1 cellular context compared by ENCODE assay signal in genomic region chr10:99732033-99732912, GRCh38.
TF ChIP-seq lines count a peak whose summit lies in the region.

Gene COX15 (minus strand): TSS chr10:99732127. CDS start chr10:99732049, 78 bp downstream.
Gene CUTC (plus strand): TSS chr10:99732234. CDS start chr10:99732349, 115 bp downstream.

TF ChIP-seq in H1, 55 proteins besides CTCF, POLR2A, EP300 and RAD21 (continued from another document):
- TF ChIP-seq TBP (IDR thresholded peaks at IDR 0.05; ENCODE audit: low read depth, low read length) (peak; percentile 77), HDAC6 (IDR thresholded peaks at IDR 0.05; ENCODE audit: low read depth, low read length) (no peak), SIRT6 (IDR thresholded peaks at IDR 0.05; ENCODE audit: low read length) (no peak), HDAC2 (IDR thresholded peaks at IDR 0.05; ENCODE audit: borderline replicate concordance in 1 of 2, low read depth in 2 of 2, low read length in 2 of 2) (no peak), FOSL1 (IDR thresholded peaks at IDR 0.05; ENCODE audit: insufficient read depth, low read depth, low read length) (no peak), SAP30 (IDR thresholded peaks at IDR 0.05; ENCODE audit: insufficient read depth, insufficient replicate concordance, low read length) (no peak), ZNF274 (IDR thresholded peaks at IDR 0.05; ENCODE audit: borderline replicate concordance, extremely low read depth, low read length) (no peak), CBX8 (IDR thresholded peaks at IDR 0.05; ENCODE audit: borderline replicate concordance, low read depth, low read length) (no peak), CEBPB (IDR thresholded peaks at IDR 0.05; ENCODE audit: low read depth, low read length) (no peak), BACH1 (IDR thresholded peaks at IDR 0.05; ENCODE audit: low read length) (0 out of 2 replicates have a peak, but pooled peaks have one; percentile 3), POU5F1 (IDR thresholded peaks at IDR 0.05; ENCODE audit: low read depth, low read length) (no peak), BCL11A (IDR thresholded peaks at IDR 0.05; ENCODE audit: low read depth in 2 of 2, low read length in 2 of 2) (no peak), ASH2L (IDR thresholded peaks at IDR 0.05; ENCODE audit: low read length) (peak; percentile 99), E2F6 (IDR thresholded peaks at IDR 0.05) (peak; percentile 64; the same call in 1 of the 2 replicates), POLR2AphosphoS5 (IDR thresholded peaks at IDR 0.05; ENCODE audit: low read depth, low read length) (peak; percentile 72), TEAD4 (IDR thresholded peaks at IDR 0.05; ENCODE audit: low read depth, low read length) (peak; percentile 51; the same call in 1 of the 2 replicates), RFX5 (IDR thresholded peaks at IDR 0.05; ENCODE audit: borderline replicate concordance, low read depth, low read length) (no peak), CTBP2 (IDR thresholded peaks at IDR 0.05; ENCODE audit: borderline replicate concordance, insufficient read depth, insufficient read length, low read length) (no peak), TCF12 (IDR thresholded peaks at IDR 0.05; ENCODE audit: low read depth, low read length) (no peak), CHD1 (IDR thresholded peaks at IDR 0.05; ENCODE audit: low read depth, low read length) (no peak), NANOG (IDR thresholded peaks at IDR 0.05; ENCODE audit: insufficient read depth, low read depth, low read length, poor library complexity, severe bottlenecking) (no peak), SP2 (IDR thresholded peaks at IDR 0.05; ENCODE audit: low read length) (no peak), SP4 (IDR thresholded peaks at IDR 0.05; ENCODE audit: low read length) (peak; percentile 35; the same call in 1 of the 2 replicates), SUZ12 (IDR thresholded peaks at IDR 0.05; ENCODE audit: low read length) (no peak), USF2 (IDR thresholded peaks at IDR 0.05; ENCODE audit: low read length) (no peak), KDM4A (IDR thresholded peaks at IDR 0.05; ENCODE audit: low read depth, low read length, severe bottlenecking) (peak; percentile 82), GTF2F1 (IDR thresholded peaks at IDR 0.05; ENCODE audit: borderline replicate concordance, low read depth, low read length) (no peak), SRF (IDR thresholded peaks at IDR 0.05; ENCODE audit: low read depth, low read length) (no peak), PHF8 (conservative IDR thresholded peaks at IDR 0.05; ENCODE audit: low read depth, low read length) (peak; percentile 79), JUND (IDR thresholded peaks at IDR 0.05; ENCODE audit: low read length) (no peak), CHD2 (IDR thresholded peaks at IDR 0.05; ENCODE audit: low read length) (peak; percentile 73; the same call in 1 of the 2 replicates), CBX5 (IDR thresholded peaks at IDR 0.05; ENCODE audit: low read depth, low read length) (no peak), SP1 (IDR thresholded peaks at IDR 0.05; ENCODE audit: low read depth, low read length) (no peak), MAFK (IDR thresholded peaks at IDR 0.05; ENCODE audit: low read depth, low read length) (no peak), BRCA1 (IDR thresholded peaks at IDR 0.05; ENCODE audit: low read depth, low read length) (no peak), EGR1 (IDR thresholded peaks at IDR 0.05; ENCODE audit: borderline replicate concordance, low read depth, low read length) (peak; percentile 11; the same call in 1 of the 2 replicates), TAF1 (IDR thresholded peaks at IDR 0.05; ENCODE audit: low read depth, low read length) (peak; percentile 89), RBBP5 (IDR thresholded peaks at IDR 0.05; ENCODE audit: borderline replicate concordance, low read depth, low read length) (peak; percentile 98), EZH2 (IDR thresholded peaks at IDR 0.05; ENCODE audit: low read depth, low read length, severe bottlenecking) (no peak), KDM5A (IDR thresholded peaks at IDR 0.05; ENCODE audit: low read length) (peak; percentile 53; the same call in 1 of the 2 replicates), SIX5 (IDR thresholded peaks at IDR 0.05; ENCODE audit: low read depth, low read length) (no peak), CREB1 (IDR thresholded peaks at IDR 0.05) (peak; percentile 64; the same call in 1 of the 2 replicates)
- TF ChIP-seq, protein P1, sequence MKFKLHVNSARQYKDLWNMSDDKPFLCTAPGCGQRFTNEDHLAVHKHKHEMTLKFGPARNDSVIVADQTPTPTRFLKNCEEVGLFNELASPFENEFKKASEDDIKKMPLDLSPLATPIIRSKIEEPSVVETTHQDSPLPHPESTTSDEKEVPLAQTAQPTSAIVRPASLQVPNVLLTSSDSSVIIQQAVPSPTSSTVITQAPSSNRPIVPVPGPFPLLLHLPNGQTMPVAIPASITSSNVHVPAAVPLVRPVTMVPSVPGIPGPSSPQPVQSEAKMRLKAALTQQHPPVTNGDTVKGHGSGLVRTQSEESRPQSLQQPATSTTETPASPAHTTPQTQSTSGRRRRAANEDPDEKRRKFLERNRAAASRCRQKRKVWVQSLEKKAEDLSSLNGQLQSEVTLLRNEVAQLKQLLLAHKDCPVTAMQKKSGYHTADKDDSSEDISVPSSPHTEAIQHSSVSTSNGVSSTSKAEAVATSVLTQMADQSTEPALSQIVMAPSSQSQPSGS (IDR thresholded peaks at IDR 0.05; ENCODE audit: low read length) = no peak
- TF ChIP-seq, protein P2, sequence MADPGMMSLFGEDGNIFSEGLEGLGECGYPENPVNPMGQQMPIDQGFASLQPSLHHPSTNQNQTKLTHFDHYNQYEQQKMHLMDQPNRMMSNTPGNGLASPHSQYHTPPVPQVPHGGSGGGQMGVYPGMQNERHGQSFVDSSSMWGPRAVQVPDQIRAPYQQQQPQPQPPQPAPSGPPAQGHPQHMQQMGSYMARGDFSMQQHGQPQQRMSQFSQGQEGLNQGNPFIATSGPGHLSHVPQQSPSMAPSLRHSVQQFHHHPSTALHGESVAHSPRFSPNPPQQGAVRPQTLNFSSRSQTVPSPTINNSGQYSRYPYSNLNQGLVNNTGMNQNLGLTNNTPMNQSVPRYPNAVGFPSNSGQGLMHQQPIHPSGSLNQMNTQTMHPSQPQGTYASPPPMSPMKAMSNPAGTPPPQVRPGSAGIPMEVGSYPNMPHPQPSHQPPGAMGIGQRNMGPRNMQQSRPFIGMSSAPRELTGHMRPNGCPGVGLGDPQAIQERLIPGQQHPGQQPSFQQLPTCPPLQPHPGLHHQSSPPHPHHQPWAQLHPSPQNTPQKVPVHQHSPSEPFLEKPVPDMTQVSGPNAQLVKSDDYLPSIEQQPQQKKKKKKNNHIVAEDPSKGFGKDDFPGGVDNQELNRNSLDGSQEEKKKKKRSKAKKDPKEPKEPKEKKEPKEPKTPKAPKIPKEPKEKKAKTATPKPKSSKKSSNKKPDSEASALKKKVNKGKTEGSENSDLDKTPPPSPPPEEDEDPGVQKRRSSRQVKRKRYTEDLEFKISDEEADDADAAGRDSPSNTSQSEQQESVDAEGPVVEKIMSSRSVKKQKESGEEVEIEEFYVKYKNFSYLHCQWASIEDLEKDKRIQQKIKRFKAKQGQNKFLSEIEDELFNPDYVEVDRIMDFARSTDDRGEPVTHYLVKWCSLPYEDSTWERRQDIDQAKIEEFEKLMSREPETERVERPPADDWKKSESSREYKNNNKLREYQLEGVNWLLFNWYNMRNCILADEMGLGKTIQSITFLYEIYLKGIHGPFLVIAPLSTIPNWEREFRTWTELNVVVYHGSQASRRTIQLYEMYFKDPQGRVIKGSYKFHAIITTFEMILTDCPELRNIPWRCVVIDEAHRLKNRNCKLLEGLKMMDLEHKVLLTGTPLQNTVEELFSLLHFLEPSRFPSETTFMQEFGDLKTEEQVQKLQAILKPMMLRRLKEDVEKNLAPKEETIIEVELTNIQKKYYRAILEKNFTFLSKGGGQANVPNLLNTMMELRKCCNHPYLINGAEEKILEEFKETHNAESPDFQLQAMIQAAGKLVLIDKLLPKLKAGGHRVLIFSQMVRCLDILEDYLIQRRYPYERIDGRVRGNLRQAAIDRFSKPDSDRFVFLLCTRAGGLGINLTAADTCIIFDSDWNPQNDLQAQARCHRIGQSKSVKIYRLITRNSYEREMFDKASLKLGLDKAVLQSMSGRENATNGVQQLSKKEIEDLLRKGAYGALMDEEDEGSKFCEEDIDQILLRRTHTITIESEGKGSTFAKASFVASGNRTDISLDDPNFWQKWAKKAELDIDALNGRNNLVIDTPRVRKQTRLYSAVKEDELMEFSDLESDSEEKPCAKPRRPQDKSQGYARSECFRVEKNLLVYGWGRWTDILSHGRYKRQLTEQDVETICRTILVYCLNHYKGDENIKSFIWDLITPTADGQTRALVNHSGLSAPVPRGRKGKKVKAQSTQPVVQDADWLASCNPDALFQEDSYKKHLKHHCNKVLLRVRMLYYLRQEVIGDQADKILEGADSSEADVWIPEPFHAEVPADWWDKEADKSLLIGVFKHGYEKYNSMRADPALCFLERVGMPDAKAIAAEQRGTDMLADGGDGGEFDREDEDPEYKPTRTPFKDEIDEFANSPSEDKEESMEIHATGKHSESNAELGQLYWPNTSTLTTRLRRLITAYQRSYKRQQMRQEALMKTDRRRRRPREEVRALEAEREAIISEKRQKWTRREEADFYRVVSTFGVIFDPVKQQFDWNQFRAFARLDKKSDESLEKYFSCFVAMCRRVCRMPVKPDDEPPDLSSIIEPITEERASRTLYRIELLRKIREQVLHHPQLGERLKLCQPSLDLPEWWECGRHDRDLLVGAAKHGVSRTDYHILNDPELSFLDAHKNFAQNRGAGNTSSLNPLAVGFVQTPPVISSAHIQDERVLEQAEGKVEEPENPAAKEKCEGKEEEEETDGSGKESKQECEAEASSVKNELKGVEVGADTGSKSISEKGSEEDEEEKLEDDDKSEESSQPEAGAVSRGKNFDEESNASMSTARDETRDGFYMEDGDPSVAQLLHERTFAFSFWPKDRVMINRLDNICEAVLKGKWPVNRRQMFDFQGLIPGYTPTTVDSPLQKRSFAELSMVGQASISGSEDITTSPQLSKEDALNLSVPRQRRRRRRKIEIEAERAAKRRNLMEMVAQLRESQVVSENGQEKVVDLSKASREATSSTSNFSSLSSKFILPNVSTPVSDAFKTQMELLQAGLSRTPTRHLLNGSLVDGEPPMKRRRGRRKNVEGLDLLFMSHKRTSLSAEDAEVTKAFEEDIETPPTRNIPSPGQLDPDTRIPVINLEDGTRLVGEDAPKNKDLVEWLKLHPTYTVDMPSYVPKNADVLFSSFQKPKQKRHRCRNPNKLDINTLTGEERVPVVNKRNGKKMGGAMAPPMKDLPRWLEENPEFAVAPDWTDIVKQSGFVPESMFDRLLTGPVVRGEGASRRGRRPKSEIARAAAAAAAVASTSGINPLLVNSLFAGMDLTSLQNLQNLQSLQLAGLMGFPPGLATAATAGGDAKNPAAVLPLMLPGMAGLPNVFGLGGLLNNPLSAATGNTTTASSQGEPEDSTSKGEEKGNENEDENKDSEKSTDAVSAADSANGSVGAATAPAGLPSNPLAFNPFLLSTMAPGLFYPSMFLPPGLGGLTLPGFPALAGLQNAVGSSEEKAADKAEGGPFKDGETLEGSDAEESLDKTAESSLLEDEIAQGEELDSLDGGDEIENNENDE (IDR thresholded peaks at IDR 0.05; ENCODE audit: insufficient replicate concordance, low read length) = no peak
- TF ChIP-seq, protein P3, sequence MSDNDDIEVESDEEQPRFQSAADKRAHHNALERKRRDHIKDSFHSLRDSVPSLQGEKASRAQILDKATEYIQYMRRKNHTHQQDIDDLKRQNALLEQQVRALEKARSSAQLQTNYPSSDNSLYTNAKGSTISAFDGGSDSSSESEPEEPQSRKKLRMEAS (IDR thresholded peaks at IDR 0.05) = peak; percentile 23
- TF ChIP-seq, protein P4, sequence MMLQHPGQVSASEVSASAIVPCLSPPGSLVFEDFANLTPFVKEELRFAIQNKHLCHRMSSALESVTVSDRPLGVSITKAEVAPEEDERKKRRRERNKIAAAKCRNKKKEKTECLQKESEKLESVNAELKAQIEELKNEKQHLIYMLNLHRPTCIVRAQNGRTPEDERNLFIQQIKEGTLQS (IDR thresholded peaks at IDR 0.05; ENCODE audit: insufficient read depth, low read depth, low read length) = no peak
